ENCODE assay signal across 1 cellular context in genomic region chr1:211309617-211310016, GRCh38.
A peak's percentile ranks its signal among the peaks of the same experiment; 100 is the strongest.
TF ChIP-seq lines count a peak whose summit lies in the region.

No MANE protein-coding gene starts in this region.

TF ChIP-seq in K562, 482 proteins besides CTCF, POLR2A, EP300 and RAD21 (continued from another document):
- TF ChIP-seq, protein P1, sequence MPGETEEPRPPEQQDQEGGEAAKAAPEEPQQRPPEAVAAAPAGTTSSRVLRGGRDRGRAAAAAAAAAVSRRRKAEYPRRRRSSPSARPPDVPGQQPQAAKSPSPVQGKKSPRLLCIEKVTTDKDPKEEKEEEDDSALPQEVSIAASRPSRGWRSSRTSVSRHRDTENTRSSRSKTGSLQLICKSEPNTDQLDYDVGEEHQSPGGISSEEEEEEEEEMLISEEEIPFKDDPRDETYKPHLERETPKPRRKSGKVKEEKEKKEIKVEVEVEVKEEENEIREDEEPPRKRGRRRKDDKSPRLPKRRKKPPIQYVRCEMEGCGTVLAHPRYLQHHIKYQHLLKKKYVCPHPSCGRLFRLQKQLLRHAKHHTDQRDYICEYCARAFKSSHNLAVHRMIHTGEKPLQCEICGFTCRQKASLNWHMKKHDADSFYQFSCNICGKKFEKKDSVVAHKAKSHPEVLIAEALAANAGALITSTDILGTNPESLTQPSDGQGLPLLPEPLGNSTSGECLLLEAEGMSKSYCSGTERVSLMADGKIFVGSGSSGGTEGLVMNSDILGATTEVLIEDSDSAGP (CRISPR knock-in tag; IDR thresholded peaks at IDR 0.05) = peak; percentile 84
- no peak for TF ChIP-seq OTX1 (CRISPR knock-in tag; IDR thresholded peaks at IDR 0.05)
- TF ChIP-seq SOX6 (IDR thresholded peaks at IDR 0.05) = peak; percentile 32; the same call in 1 of the 2 replicates
- TF ChIP-seq POLR2AphosphoS5 (IDR thresholded peaks at IDR 0.05; ENCODE audit: control insufficient read depth, insufficient read depth, low read depth, low read length) = peak; percentile 52; the same call in 1 of the 2 replicates
- TF ChIP-seq, protein P2, sequence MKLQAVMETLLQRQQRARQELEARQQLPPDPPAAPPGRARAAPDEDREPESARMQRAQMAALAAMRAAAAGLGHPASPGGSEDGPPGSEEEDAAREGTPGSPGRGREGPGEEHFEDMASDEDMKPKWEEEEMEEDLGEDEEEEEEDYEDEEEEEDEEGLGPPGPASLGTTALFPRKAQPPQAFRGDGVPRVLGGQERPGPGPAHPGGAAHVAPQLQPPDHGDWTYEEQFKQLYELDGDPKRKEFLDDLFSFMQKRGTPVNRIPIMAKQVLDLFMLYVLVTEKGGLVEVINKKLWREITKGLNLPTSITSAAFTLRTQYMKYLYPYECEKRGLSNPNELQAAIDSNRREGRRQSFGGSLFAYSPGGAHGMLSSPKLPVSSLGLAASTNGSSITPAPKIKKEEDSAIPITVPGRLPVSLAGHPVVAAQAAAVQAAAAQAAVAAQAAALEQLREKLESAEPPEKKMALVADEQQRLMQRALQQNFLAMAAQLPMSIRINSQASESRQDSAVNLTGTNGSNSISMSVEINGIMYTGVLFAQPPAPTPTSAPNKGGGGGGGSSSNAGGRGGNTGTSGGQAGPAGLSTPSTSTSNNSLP (IDR thresholded peaks at IDR 0.05; ENCODE audit: borderline replicate concordance, low read depth, low read length) = peak; percentile 52; the same call in 1 of the 2 replicates
- TF ChIP-seq, protein P3, sequence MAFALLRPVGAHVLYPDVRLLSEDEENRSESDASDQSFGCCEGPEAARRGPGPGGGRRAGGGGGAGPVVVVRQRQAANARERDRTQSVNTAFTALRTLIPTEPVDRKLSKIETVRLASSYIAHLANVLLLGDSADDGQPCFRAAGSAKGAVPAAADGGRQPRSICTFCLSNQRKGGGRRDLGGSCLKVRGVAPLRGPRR (CRISPR knock-in tag; IDR thresholded peaks at IDR 0.05) = no peak
- TF ChIP-seq SMAD4 (CRISPR knock-in tag; conservative IDR thresholded peaks at IDR 0.05) = 0 out of 2 replicates have a peak, but pooled peaks have one; percentile 25
- 0 out of 4 replicates have a peak, but pooled peaks of 1 of the 2 experiments have one; percentile 11 for TF ChIP-seq RCOR1 (IDR thresholded peaks at IDR 0.05; ENCODE audit: borderline replicate concordance in 1 of 2, low read depth in 2 of 2, low read length in 2 of 2)
- peak in 1 of 2 experiments; percentile 62; a peak in 2 of 4 replicates for TF ChIP-seq TRIM24 (IDR thresholded peaks at IDR 0.05)
- TF ChIP-seq NBN (IDR thresholded peaks at IDR 0.05; ENCODE audit: low read depth) = 0 out of 2 replicates have a peak, but pooled peaks have one; percentile 18
- TF ChIP-seq HNRNPL (IDR thresholded peaks at IDR 0.05; ENCODE audit: low read depth, low read length) = no peak
- 0 out of 2 replicates have a peak, but pooled peaks have one; percentile 27 for TF ChIP-seq HDAC2 (IDR thresholded peaks at IDR 0.05)
- peak; percentile 46 for TF ChIP-seq TEAD4 (IDR thresholded peaks at IDR 0.05; ENCODE audit: low read length)
- TF ChIP-seq TEAD4 (CRISPR knock-in tag; IDR thresholded peaks at IDR 0.05; ENCODE audit: borderline replicate concordance) = no peak
- peak; percentile 38 for TF ChIP-seq ZNF316 (IDR thresholded peaks at IDR 0.05)
- peak; percentile 27; the same call in 1 of the 2 replicates for TF ChIP-seq LEF1 (IDR thresholded peaks at IDR 0.05)
- peak; percentile 73 for TF ChIP-seq ARID1B (IDR thresholded peaks at IDR 0.05)
- TF ChIP-seq ZFPM2 (CRISPR knock-in tag; IDR thresholded peaks at IDR 0.05) = no peak
- peak; percentile 64; the same call in 1 of the 2 replicates for TF ChIP-seq SMARCA4 (IDR thresholded peaks at IDR 0.05)
